13 cellular contexts compared by ENCODE assay signal in genomic region chr2:65800998-65801397, GRCh38.
DNase-seq lines count a peak whose midpoint lies in the region; ATAC-seq and TF ChIP-seq lines count a peak whose summit lies in the region.
"Had no signal": no experiment of that assay in that cellular context is flagged by ENCODE, and none has a peak within 500 bp of the region (broad histone marks: within the 10 kb centered on the region; RNA-seq: fewer than 3 reads in every experiment).

No MANE protein-coding gene starts in this region.

- intact Hi-C loops in MCF 10A (cut with micrococcal nuclease), result loop anchor here (1.0 kb wide), 1 partner anchor 161 kb away; no protein-coding TSS in a partner anchor
- intact Hi-C loops in breast epithelium (cut with DNase I; ENCODE audit: low total_unique reads), result no loop called here
- intact Hi-C loops in PC-3 (cut with micrococcal nuclease), result no loop called here
- intact Hi-C loops in spleen (cut with DNase I; ENCODE audit: low total_unique reads), result no loop called here

- no peaks in the 10 kb centered on the region for H3K9me2 ChIP-seq in PC-3 (replicated peaks; ENCODE audit: low read length)

- POLR2A ChIA-PET in MCF 10A (lab: Yijun Ruan, JAX) (interaction anchor here (0.7 kb wide), 1 partner anchor 700 kb away, joined by 3 read pairs; no protein-coding TSS in a partner anchor), PC-3 (lab: Charles Lee; ENCODE audit: unreplicated experiment) (no interaction called here)

- H3K9me3 ChIP-seq in breast epithelium, result no peaks in the 10 kb centered on the region
- H3K9me3 ChIP-seq in PC-3 (ENCODE audit: low read length), result no peaks in the 10 kb centered on the region
- peaks cover 0 to 6% (median 0%) of the 10 kb centered on the region in 8 donors for H3K9me3 ChIP-seq in spleen
- H3K9me3 ChIP-seq: BLaER1 had no signal

- H3K27ac Mint-ChIP-seq in MCF 10A (ENCODE audit: low read depth, unreplicated experiment) (no peak overlapping the region), type B pancreatic cell (no peak overlapping the region)

- no peaks in the 10 kb centered on the region for H4K20me1 ChIP-seq in PC-3 (ENCODE audit: low read length)
- H4K20me1 ChIP-seq: BLaER1 had no signal

- no peaks in the 10 kb centered on the region for H3F3A ChIP-seq in PC-3 (ENCODE audit: low read length, unreplicated experiment)

- CTCF ChIA-PET in MCF 10A (lab: Yijun Ruan, JAX), result no interaction called here
- CTCF ChIA-PET in PC-3 (lab: Charles Lee), result interaction anchor here (0.6 to 1.4 kb wide), 3 partner anchors 54 to 257 kb away, joined by 3 to 9 read pairs (median 4); no protein-coding TSS in a partner anchor

- no peaks in the 10 kb centered on the region for H3K79me2 ChIP-seq in PC-3 (ENCODE audit: low read length)

- H3K36me3 ChIP-seq in breast epithelium, result no peaks in the 10 kb centered on the region
- no peaks in the 10 kb centered on the region for H3K36me3 ChIP-seq in PC-3 (ENCODE audit: low read depth, low read length)
- H3K36me3 ChIP-seq in spleen, result no peaks in the 10 kb centered on the region
- H3K36me3 ChIP-seq: BLaER1 had no signal

- DNase-seq in MCF 10A (ENCODE audit: unreplicated experiment), result peak; percentile 49
- DNase-seq in breast epithelium (ENCODE audit: low spot score in 2 of 2), result no peak
- DNase-seq in PC-3, result peak; percentile 36
- DNase-seq in fibroblast of the aortic adventitia (ENCODE audit: low read depth), result peak; percentile 9
- no peak for DNase-seq in type B pancreatic cell (ENCODE audit: extremely low spot score, unreplicated experiment)
- DNase-seq in RPMI8226, result no peak
- DNase-seq in foreskin melanocyte, result no peak
- no peak for DNase-seq in spleen
- DNase-seq: activated T-cell treated with anti-CD3 and anti-CD28 coated beads for 4 hours, left cardiac atrium, MV-4-11 had no signal

- no peak overlapping the region for H3K4me2 ChIP-seq in PC-3 (ENCODE audit: low read length)
- H3K4me2 ChIP-seq: BLaER1 had no signal

- no peak for ATAC-seq in PC-3
- ATAC-seq: left cardiac atrium had no signal

- H3K36me3 Mint-ChIP-seq in MCF 10A (ENCODE audit: insufficient read depth, unreplicated experiment) (no peaks in the 10 kb centered on the region), type B pancreatic cell (peaks cover 5% of the 10 kb centered on the region)

- H3K9me3 Mint-ChIP-seq in MCF 10A (ENCODE audit: unreplicated experiment) (no peaks in the 10 kb centered on the region), type B pancreatic cell (peaks cover 12% of the 10 kb centered on the region)

- BruUV-seq in MCF 10A (replicated peaks; lab: Mats Ljungman, UMichigan) (no TSS peak), PC-3 (replicated peaks; lab: Mats Ljungman, UMichigan) (no TSS peak)

- H3K27me3 ChIP-seq in breast epithelium (no peaks in the 10 kb centered on the region), PC-3 (ENCODE audit: low read length) (peaks cover 61% of the 10 kb centered on the region), spleen (replicated peaks in 1 of 7) (peaks cover 0 to 7% (median 0%) of the 10 kb centered on the region in 7 donors)
- H3K27me3 ChIP-seq: BLaER1 had no signal

- H3K9ac ChIP-seq in PC-3 (ENCODE audit: low read length), result no peak overlapping the region
- H3K9ac ChIP-seq: BLaER1 had no signal

- TF ChIP-seq POLR2A in breast epithelium (IDR thresholded peaks at IDR 0.05), result no peak
- TF ChIP-seq POLR2A in spleen (IDR thresholded peaks at IDR 0.05), result no peak

- no peak overlapping the region for H3K4me3 Mint-ChIP-seq in MCF 10A (ENCODE audit: unreplicated experiment)
- H3K4me3 Mint-ChIP-seq in type B pancreatic cell, result no peak overlapping the region

- 72 to 89% (median 85%) methylated on average over 1 of the region's 1 CpG for WGBS in spleen, 5 donors

- H3K4me3 ChIP-seq in breast epithelium, result no peak overlapping the region
- no peak overlapping the region for H3K4me3 ChIP-seq in PC-3 (ENCODE audit: low read length)
- no peak overlapping the region for H3K4me3 ChIP-seq in fibroblast of the aortic adventitia (ENCODE audit: low read depth, low read length)
- no peak overlapping the region for H3K4me3 ChIP-seq in spleen
- H3K4me3 ChIP-seq: BLaER1, SK-N-MC had no signal

- H3K27me3 Mint-ChIP-seq in MCF 10A (ENCODE audit: insufficient read depth, unreplicated experiment), result no peaks in the 10 kb centered on the region
- peaks cover 5% of the 10 kb centered on the region for H3K27me3 Mint-ChIP-seq in type B pancreatic cell

- H3K4me1 Mint-ChIP-seq in MCF 10A (ENCODE audit: insufficient read depth, unreplicated experiment) (no peaks in the 10 kb centered on the region), type B pancreatic cell (ENCODE audit: unreplicated experiment) (peaks cover 32% of the 10 kb centered on the region)

- no peak overlapping the region for H2AFZ ChIP-seq in PC-3 (ENCODE audit: low read length)

- H3K4me1 ChIP-seq in breast epithelium, result no peaks in the 10 kb centered on the region
- H3K4me1 ChIP-seq in PC-3 (ENCODE audit: insufficient read depth, low read length), result no peaks in the 10 kb centered on the region
- H3K4me1 ChIP-seq in spleen, result no peaks in the 10 kb centered on the region
- H3K4me1 ChIP-seq: BLaER1 had no signal

- H3K27ac ChIP-seq in breast epithelium, result no peak overlapping the region
- no peak overlapping the region for H3K27ac ChIP-seq in PC-3 (ENCODE audit: low read length)
- H3K27ac ChIP-seq in spleen, result no peak overlapping the region
- H3K27ac ChIP-seq: BLaER1, SK-N-MC had no signal

- TF ChIP-seq CTCF in MCF 10A (IDR thresholded peaks at IDR 0.05; ENCODE audit: unreplicated experiment) (no peak), breast epithelium (IDR thresholded peaks at IDR 0.05) (no peak), PC-3 (conservative IDR thresholded peaks at IDR 0.05; ENCODE audit: low read depth, low read length) (peak; percentile 62), fibroblast of the aortic adventitia (IDR thresholded peaks at IDR 0.05; ENCODE audit: insufficient read depth, low read length) (peak; percentile 35), type B pancreatic cell (conservative IDR thresholded peaks at IDR 0.05) (peak; percentile 41), spleen (IDR thresholded peaks at IDR 0.05 in 8 of 11, conservative IDR thresholded peaks at IDR 0.05 in 3 of 11) (no peak)

Comparison
In these comparisons a context has a peak if more than half of its experiments do, and no peak if none do; other contexts are left out.
1. DNase-seq: peak in MCF 10A (single experiment), PC-3 (single experiment) and fibroblast of the aortic adventitia (single experiment); none in breast epithelium (0 of 2), type B pancreatic cell (single experiment), RPMI8226 (single experiment), foreskin melanocyte (single experiment) and spleen (single experiment).
2. CTCF ChIP-seq: peak in PC-3 (single experiment), fibroblast of the aortic adventitia (single experiment) and type B pancreatic cell (single experiment); none in MCF 10A (single experiment), breast epithelium (0 of 3) and spleen (0 of 11).